2 cellular contexts compared by ENCODE assay signal in the genomic region with DNA sequence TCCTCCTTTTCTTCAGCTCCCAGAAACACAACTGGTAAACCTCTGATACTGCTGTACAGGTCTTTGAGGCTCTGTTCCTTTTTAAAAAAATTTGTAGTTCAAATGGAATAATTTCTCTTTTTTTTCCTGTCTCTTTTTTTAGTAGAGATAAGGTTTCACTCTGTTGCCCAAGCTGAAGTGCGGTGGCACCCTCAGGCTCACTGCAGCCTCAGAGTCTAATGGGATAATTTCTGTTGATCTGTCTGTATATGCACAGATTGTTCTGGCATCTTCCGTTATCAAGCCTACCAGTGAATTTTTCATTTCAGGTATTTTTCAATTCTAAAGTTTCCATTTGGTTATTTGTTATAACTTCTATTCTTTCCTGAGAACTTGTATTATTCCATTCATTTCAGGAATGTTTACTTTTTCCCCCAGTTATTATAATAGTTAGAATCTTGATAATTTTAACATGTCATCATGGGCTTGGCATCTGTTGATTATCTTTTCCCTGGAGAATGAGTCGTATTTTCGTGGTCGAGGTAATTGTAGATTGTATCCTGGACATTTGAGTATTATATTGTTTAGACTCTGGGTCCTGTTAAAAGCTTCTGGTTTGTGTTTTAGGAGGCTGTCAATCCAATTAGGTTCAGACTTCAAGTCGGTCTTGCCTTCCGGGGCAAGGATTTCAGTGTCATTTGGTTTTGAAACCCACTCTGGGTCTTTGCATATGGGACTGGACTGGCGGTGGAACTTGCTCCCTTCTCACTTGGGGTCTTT.
A peak's percentile ranks its signal among the peaks of the same experiment; 100 is the strongest.
TF ChIP-seq lines count a peak whose summit lies in the region.

No MANE protein-coding gene starts in this region.

TF ChIP-seq in HCT116, 20 proteins besides CTCF, POLR2A, EP300 and RAD21:
- TF ChIP-seq EZH2phosphoT487 (IDR thresholded peaks at IDR 0.05; ENCODE audit: borderline replicate concordance) (no peak), ATF3 (IDR thresholded peaks at IDR 0.05) (no peak), EZH2 (IDR thresholded peaks at IDR 0.05) (no peak), POLR2AphosphoS5 (IDR thresholded peaks at IDR 0.05; ENCODE audit: low read depth, low read length) (no peak), FOSL1 (IDR thresholded peaks at IDR 0.05; ENCODE audit: low read depth) (no peak), ZBTB33 (IDR thresholded peaks at IDR 0.05; ENCODE audit: extremely low read depth, insufficient replicate concordance, low read length) (no peak), TCF7L2 (IDR thresholded peaks at IDR 0.05; ENCODE audit: borderline replicate concordance, extremely low read depth, insufficient read depth, insufficient read length) (no peak), EGR1 (IDR thresholded peaks at IDR 0.05; ENCODE audit: low read depth) (no peak), YY1 (IDR thresholded peaks at IDR 0.05; ENCODE audit: extremely low read depth, insufficient replicate concordance, low read depth, low read length) (no peak), ZNF274 (IDR thresholded peaks at IDR 0.05; ENCODE audit: low read depth, low read length) (no peak), ZFX (IDR thresholded peaks at IDR 0.05) (no peak), SP1 (IDR thresholded peaks at IDR 0.05; ENCODE audit: low read depth) (no peak), SRF (IDR thresholded peaks at IDR 0.05; ENCODE audit: low read depth) (no peak), CEBPB (IDR thresholded peaks at IDR 0.05; ENCODE audit: low read depth) (no peak), MAX (IDR thresholded peaks at IDR 0.05) (no peak), JUND (IDR thresholded peaks at IDR 0.05) (no peak), ELF1 (IDR thresholded peaks at IDR 0.05; ENCODE audit: borderline replicate concordance, low read depth) (no peak), SIN3A (IDR thresholded peaks at IDR 0.05; ENCODE audit: low read depth) (no peak), CBX3 (IDR thresholded peaks at IDR 0.05; ENCODE audit: low read depth) (no peak)
- TF ChIP-seq, protein P1, sequence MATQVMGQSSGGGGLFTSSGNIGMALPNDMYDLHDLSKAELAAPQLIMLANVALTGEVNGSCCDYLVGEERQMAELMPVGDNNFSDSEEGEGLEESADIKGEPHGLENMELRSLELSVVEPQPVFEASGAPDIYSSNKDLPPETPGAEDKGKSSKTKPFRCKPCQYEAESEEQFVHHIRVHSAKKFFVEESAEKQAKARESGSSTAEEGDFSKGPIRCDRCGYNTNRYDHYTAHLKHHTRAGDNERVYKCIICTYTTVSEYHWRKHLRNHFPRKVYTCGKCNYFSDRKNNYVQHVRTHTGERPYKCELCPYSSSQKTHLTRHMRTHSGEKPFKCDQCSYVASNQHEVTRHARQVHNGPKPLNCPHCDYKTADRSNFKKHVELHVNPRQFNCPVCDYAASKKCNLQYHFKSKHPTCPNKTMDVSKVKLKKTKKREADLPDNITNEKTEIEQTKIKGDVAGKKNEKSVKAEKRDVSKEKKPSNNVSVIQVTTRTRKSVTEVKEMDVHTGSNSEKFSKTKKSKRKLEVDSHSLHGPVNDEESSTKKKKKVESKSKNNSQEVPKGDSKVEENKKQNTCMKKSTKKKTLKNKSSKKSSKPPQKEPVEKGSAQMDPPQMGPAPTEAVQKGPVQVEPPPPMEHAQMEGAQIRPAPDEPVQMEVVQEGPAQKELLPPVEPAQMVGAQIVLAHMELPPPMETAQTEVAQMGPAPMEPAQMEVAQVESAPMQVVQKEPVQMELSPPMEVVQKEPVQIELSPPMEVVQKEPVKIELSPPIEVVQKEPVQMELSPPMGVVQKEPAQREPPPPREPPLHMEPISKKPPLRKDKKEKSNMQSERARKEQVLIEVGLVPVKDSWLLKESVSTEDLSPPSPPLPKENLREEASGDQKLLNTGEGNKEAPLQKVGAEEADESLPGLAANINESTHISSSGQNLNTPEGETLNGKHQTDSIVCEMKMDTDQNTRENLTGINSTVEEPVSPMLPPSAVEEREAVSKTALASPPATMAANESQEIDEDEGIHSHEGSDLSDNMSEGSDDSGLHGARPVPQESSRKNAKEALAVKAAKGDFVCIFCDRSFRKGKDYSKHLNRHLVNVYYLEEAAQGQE (IDR thresholded peaks at IDR 0.05; ENCODE audit: low read depth), result no peak

TF ChIP-seq in SK-N-SH, 30 proteins besides CTCF, POLR2A, EP300 and RAD21:
- peak; percentile 27; the same call in 1 of the 2 replicates for TF ChIP-seq MXI1 (IDR thresholded peaks at IDR 0.05; ENCODE audit: low read depth, low read length)
- TF ChIP-seq USF1 (IDR thresholded peaks at IDR 0.05; ENCODE audit: borderline replicate concordance, low read depth), result no peak
- TF ChIP-seq, protein P2, sequence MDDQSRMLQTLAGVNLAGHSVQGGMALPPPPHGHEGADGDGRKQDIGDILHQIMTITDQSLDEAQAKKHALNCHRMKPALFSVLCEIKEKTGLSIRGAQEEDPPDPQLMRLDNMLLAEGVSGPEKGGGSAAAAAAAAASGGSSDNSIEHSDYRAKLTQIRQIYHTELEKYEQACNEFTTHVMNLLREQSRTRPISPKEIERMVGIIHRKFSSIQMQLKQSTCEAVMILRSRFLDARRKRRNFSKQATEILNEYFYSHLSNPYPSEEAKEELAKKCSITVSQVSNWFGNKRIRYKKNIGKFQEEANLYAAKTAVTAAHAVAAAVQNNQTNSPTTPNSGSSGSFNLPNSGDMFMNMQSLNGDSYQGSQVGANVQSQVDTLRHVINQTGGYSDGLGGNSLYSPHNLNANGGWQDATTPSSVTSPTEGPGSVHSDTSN (IDR thresholded peaks at IDR 0.05), result peak; percentile 68
- no peak for TF ChIP-seq NRF1 (IDR thresholded peaks at IDR 0.05; ENCODE audit: low read depth, low read length)
- TF ChIP-seq CHD2 (IDR thresholded peaks at IDR 0.05; ENCODE audit: low read length, partially characterized antibody), result peak; percentile 66
- no peak for TF ChIP-seq ZBTB33 (IDR thresholded peaks at IDR 0.05; ENCODE audit: borderline replicate concordance, low read depth)
- TF ChIP-seq EZH2phosphoT487 (IDR thresholded peaks at IDR 0.05; ENCODE audit: borderline replicate concordance, low read depth), result no peak
- TF ChIP-seq GATA2 (CRISPR knock-in tag; IDR thresholded peaks at IDR 0.05), result peak; percentile 92
- no peak for TF ChIP-seq MEF2A (IDR thresholded peaks at IDR 0.05; ENCODE audit: borderline replicate concordance, low read depth)
- TF ChIP-seq JUND (IDR thresholded peaks at IDR 0.05), result peak; percentile 40
- no peak for TF ChIP-seq ELF1 (IDR thresholded peaks at IDR 0.05)
- no peak for TF ChIP-seq USF2 (IDR thresholded peaks at IDR 0.05; ENCODE audit: borderline replicate concordance, low read depth, low read length)
- TF ChIP-seq TAF1 (IDR thresholded peaks at IDR 0.05; ENCODE audit: borderline replicate concordance, low read depth, low read length), result no peak
- TF ChIP-seq TCF12 (IDR thresholded peaks at IDR 0.05), result peak; percentile 80
- no peak for TF ChIP-seq SIN3A (IDR thresholded peaks at IDR 0.05; ENCODE audit: borderline replicate concordance, low read depth, low read length)
- TF ChIP-seq FOSL2 (IDR thresholded peaks at IDR 0.05; ENCODE audit: borderline replicate concordance, low read depth), result no peak
- TF ChIP-seq RCOR1 (IDR thresholded peaks at IDR 0.05; ENCODE audit: low read length), result peak; percentile 79
- TF ChIP-seq RXRA (IDR thresholded peaks at IDR 0.05; ENCODE audit: borderline replicate concordance, low read depth), result no peak
- TF ChIP-seq POLR2AphosphoS5 (IDR thresholded peaks at IDR 0.05; ENCODE audit: low read depth, low read length), result peak; percentile 66; the same call in 1 of the 2 replicates
- no peak for TF ChIP-seq YY1 (IDR thresholded peaks at IDR 0.05; ENCODE audit: low read depth)
- TF ChIP-seq, protein P1 (IDR thresholded peaks at IDR 0.05; ENCODE audit: low read depth, low read length), result no peak
- TF ChIP-seq IRF3 (IDR thresholded peaks at IDR 0.05; ENCODE audit: low read depth, low read length), result no peak
- TF ChIP-seq MAX (IDR thresholded peaks at IDR 0.05; ENCODE audit: low read depth), result no peak
- TF ChIP-seq FOXJ3 (CRISPR knock-in tag; IDR thresholded peaks at IDR 0.05), result peak; percentile 85
- 0 out of 2 replicates have a peak, but pooled peaks have one; percentile 41 for TF ChIP-seq RFX5 (IDR thresholded peaks at IDR 0.05; ENCODE audit: low read length)
- no peak; the same call in 1 of the 2 replicates for TF ChIP-seq NFIC (IDR thresholded peaks at IDR 0.05; ENCODE audit: borderline replicate concordance)
- no peak for TF ChIP-seq GABPA (IDR thresholded peaks at IDR 0.05; ENCODE audit: low read depth)
- no peak for TF ChIP-seq FOXM1 (IDR thresholded peaks at IDR 0.05; ENCODE audit: low read depth)
- no peak for TF ChIP-seq SMC3 (IDR thresholded peaks at IDR 0.05; ENCODE audit: low read depth, low read length)
- TF ChIP-seq TEAD4 (IDR thresholded peaks at IDR 0.05; ENCODE audit: borderline replicate concordance, insufficient read depth), result peak; percentile 45; the same call in 1 of the 2 replicates
